Comparison of ENCODE assay signal across 10 cellular contexts in genomic region chr9:123996731-123997421, GRCh38. TPM values are rescaled to one million over a fixed set of nuclear protein-coding genes. Genes with fewer than 3 reads are reported as not detected.
A peak's percentile ranks its signal among the peaks of the same experiment; 100 is the strongest.
DNase-seq lines count a peak whose midpoint lies in the region; ATAC-seq and TF ChIP-seq lines count a peak whose summit lies in the region.
"Had no signal": no experiment of that assay in that cellular context is flagged by ENCODE, and none has a peak within 500 bp of the region (broad histone marks: within the 10 kb centered on the region; RNA-seq: fewer than 3 reads in every experiment).

No MANE protein-coding gene starts in this region.

- H3K27ac ChIP-seq in heart left ventricle (peak overlapping the region in 1 of 12 donors; percentile 52), left ventricle myocardium inferior (replicated peaks) (no peak overlapping the region), left lung (no peak overlapping the region), upper lobe of right lung (no peak overlapping the region)
- H3K27ac ChIP-seq: ascending aorta had no signal

- no peak for TF ChIP-seq POLR2A in heart left ventricle (IDR thresholded peaks at IDR 0.05)

- peak overlapping the region; percentile 3 for H3K4me3 Mint-ChIP-seq in T-helper 1 cell treated with Interleukin-12 subunit alpha and Interleukin-12 subunit beta and Interleukin-4 antibody, amounts not matched to agents 30 μg/mL and 1 μg/mL, for 36 hours

- H3K4me1 Mint-ChIP-seq in T-helper 1 cell treated with Interleukin-12 subunit alpha and Interleukin-12 subunit beta and Interleukin-4 antibody, amounts not matched to agents 30 μg/mL and 1 μg/mL, for 36 hours (ENCODE audit: low read depth): peaks cover 32% of the 10 kb centered on the region

- H3K36me3 ChIP-seq in heart left ventricle: no peaks in the 10 kb centered on the region
- no peaks in the 10 kb centered on the region for H3K36me3 ChIP-seq in left ventricle myocardium inferior
- H3K36me3 ChIP-seq in left lung: no peaks in the 10 kb centered on the region
- H3K36me3 ChIP-seq in upper lobe of right lung: no peaks in the 10 kb centered on the region
- H3K36me3 ChIP-seq: ascending aorta had no signal

- H3K4me1 ChIP-seq in heart left ventricle (peaks cover 0 to 37% (median 12%) of the 10 kb centered on the region in 12 donors), left ventricle myocardium inferior (peaks cover 20% of the 10 kb centered on the region), left lung (peaks cover 0 to 40% of the 10 kb centered on the region in 2 donors), upper lobe of right lung (peaks cover 21% of the 10 kb centered on the region)

- no peak for TF ChIP-seq CTCF in heart left ventricle (IDR thresholded peaks at IDR 0.05)
- TF ChIP-seq CTCF in left ventricle myocardium inferior (IDR thresholded peaks at IDR 0.05; ENCODE audit: borderline replicate concordance): no peak
- TF ChIP-seq CTCF in left lung (IDR thresholded peaks at IDR 0.05): no peak
- no peak for TF ChIP-seq CTCF in upper lobe of right lung (IDR thresholded peaks at IDR 0.05)

- WGBS in heart left ventricle, 4 donors: 10 to 16% (median 11%) methylated on average over 18 to 23 of the region's 23 CpGs

- no peaks in the 10 kb centered on the region for H3K9me3 ChIP-seq in heart left ventricle
- H3K9me3 ChIP-seq in left ventricle myocardium inferior (replicated peaks): no peaks in the 10 kb centered on the region
- H3K9me3 ChIP-seq in left lung: no peaks in the 10 kb centered on the region
- no peaks in the 10 kb centered on the region for H3K9me3 ChIP-seq in upper lobe of right lung
- H3K9me3 ChIP-seq: ascending aorta had no signal

- intact Hi-C loops in heart left ventricle (cut with DNase I) (no loop called here), left ventricle myocardium inferior (cut with micrococcal nuclease) (no loop called here), left lung (cut with DNase I) (no loop called here), upper lobe of right lung (cut with DNase I) (no loop called here), left colon (cut with DNase I, micrococcal nuclease) (no loop called here)

- no peak overlapping the region for H3K27ac Mint-ChIP-seq in T-helper 1 cell treated with Interleukin-12 subunit alpha and Interleukin-12 subunit beta and Interleukin-4 antibody, amounts not matched to agents 30 μg/mL and 1 μg/mL, for 36 hours

- H3K9me3 Mint-ChIP-seq in T-helper 1 cell treated with Interleukin-12 subunit alpha and Interleukin-12 subunit beta and Interleukin-4 antibody, amounts not matched to agents 30 μg/mL and 1 μg/mL, for 36 hours: no peaks in the 10 kb centered on the region

- H3K27me3 Mint-ChIP-seq in T-helper 1 cell treated with Interleukin-12 subunit alpha and Interleukin-12 subunit beta and Interleukin-4 antibody, amounts not matched to agents 30 μg/mL and 1 μg/mL, for 36 hours (ENCODE audit: low read depth): peaks cover 75% of the 10 kb centered on the region

- DNase-seq in heart left ventricle (no peak), left ventricle myocardium inferior (no peak), left lung (peak; percentile 27 to 68), upper lobe of right lung (no peak), D341Med (ENCODE audit: low spot score) (no peak), left colon (no peak)
- DNase-seq: stimulated activated naive CD4-positive, alpha-beta T cell had no signal

- no peak overlapping the region for H3K4me3 ChIP-seq in heart left ventricle
- H3K4me3 ChIP-seq in left ventricle myocardium inferior: no peak overlapping the region
- H3K4me3 ChIP-seq in left lung: no peak overlapping the region
- H3K4me3 ChIP-seq in upper lobe of right lung: no peak overlapping the region
- H3K4me3 ChIP-seq: ascending aorta had no signal

- peak in 3 of 4 donors; percentile 22 to 38 (median 29) for ATAC-seq in heart left ventricle
- ATAC-seq in left lung: peak; percentile 48
- peak; percentile 41 for ATAC-seq in upper lobe of right lung
- ATAC-seq in left colon: no peak
- ATAC-seq in GM21737 (IDR thresholded peaks at IDR 0.05; ENCODE audit: unreplicated experiment): no peak

- H3K27me3 ChIP-seq in heart left ventricle (peaks cover 40 to 77% (median 68%) of the 10 kb centered on the region in 9 donors), left ventricle myocardium inferior (ENCODE audit: low read depth) (peaks cover 80% of the 10 kb centered on the region), left lung (peaks cover 67 to 82% of the 10 kb centered on the region in 2 donors), upper lobe of right lung (peaks cover 72% of the 10 kb centered on the region)

- peaks cover 3% of the 10 kb centered on the region for H3K36me3 Mint-ChIP-seq in T-helper 1 cell treated with Interleukin-12 subunit alpha and Interleukin-12 subunit beta and Interleukin-4 antibody, amounts not matched to agents 30 μg/mL and 1 μg/mL, for 36 hours (ENCODE audit: low read depth)

RNA-seq across cellular contexts. Expression of gene LHX2, which starts 14.7 kb away (rescaled TPM):
- total RNA-seq in heart left ventricle: 1 to 10 TPM in 1 of 9 donors, under 1 TPM in 4, not detected in 4; 0.20 to 1.3 (median 0.33) TPM
- under 1 TPM in 1 of 2 donors, not detected in 1; 0.10 TPM for polyA plus RNA-seq in heart left ventricle
- total RNA-seq in left ventricle myocardium inferior: not detected
- total RNA-seq in left lung: not detected
- total RNA-seq in upper lobe of right lung: not detected
- not detected for total RNA-seq in left colon
- total RNA-seq: ascending aorta had no signal

Comparison
In these comparisons a context has a peak if more than half of its experiments do, and no peak if none do; other contexts are left out.
1. ATAC-seq: peak in heart left ventricle (3 of 4), left lung (single experiment) and upper lobe of right lung (single experiment); none in left colon (single experiment) and GM21737 (single experiment).
2. DNase-seq: peak in left lung (2 of 2); none in heart left ventricle (0 of 5), left ventricle myocardium inferior (single experiment), upper lobe of right lung (single experiment), D341Med (single experiment) and left colon (0 of 2).